In the genomic region with DNA sequence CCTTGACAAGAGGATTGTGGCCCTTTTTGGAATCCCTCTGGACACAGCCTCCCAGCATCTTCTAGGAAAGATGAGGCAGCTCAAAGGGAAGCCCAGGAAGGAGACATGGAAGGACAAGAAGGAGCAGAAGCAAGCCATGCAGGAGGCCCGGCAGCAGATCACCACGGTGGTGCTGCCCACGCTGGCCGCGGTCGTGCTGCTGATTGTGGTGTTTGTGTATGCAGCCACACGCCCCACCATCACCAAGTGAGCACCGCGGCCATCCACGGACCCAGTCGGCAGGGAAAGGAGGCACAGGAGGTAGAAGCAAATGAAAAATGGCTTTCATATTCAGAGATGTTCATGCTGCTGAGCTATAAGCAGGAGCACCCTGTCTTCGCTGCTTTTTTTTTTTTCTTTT, we compare ENCODE assay signal across 22 cellular contexts. TPM values are rescaled to one million over a fixed set of nuclear protein-coding genes. Genes with fewer than 3 reads are reported as not detected.
"Had no signal": no experiment of that assay in that cellular context is flagged by ENCODE, and none has a peak within 500 bp of the region (broad histone marks: within the 10 kb centered on the region; RNA-seq: fewer than 3 reads in every experiment).

No MANE protein-coding gene starts in this region.

- DNase-seq: IMR-90, Karpas-422, KG1, MM.1S, NCI-H1092 treated with DMSO at 0.1 percent for 48 hours, NCI-H1436, NCI-H187, NCI-H2029, NCI-H2081 treated with DMSO at 0.1 percent for 48 hours, NCI-H2171, NCI-H226, NCI-H446, NCI-H510A, NCI-H524 treated with DMSO at 0.1 percent for 48 hours, NCI-H69, NCI-H774, SHP77 treated with DMSO at 0.1 percent for 48 hours, SJCRH30, T-helper 1 cell had no signal

- H3K4me1 ChIP-seq: SJCRH30 had no signal

- H3K27ac ChIP-seq: HL-60, SJCRH30 had no signal

- FAIRE-seq: HepG2 had no signal

- H3K9me3 ChIP-seq: SJCRH30 had no signal

- H3K4me3 ChIP-seq: SJCRH30 had no signal

- H3K36me3 ChIP-seq: SJCRH30 had no signal

RNA-seq across cellular contexts. Expression of a gene that starts 10.9 kb away (rescaled TPM):
- total RNA-seq: M059J had no signal
